ENCODE assay signal across 1 cellular context in the genomic region with DNA sequence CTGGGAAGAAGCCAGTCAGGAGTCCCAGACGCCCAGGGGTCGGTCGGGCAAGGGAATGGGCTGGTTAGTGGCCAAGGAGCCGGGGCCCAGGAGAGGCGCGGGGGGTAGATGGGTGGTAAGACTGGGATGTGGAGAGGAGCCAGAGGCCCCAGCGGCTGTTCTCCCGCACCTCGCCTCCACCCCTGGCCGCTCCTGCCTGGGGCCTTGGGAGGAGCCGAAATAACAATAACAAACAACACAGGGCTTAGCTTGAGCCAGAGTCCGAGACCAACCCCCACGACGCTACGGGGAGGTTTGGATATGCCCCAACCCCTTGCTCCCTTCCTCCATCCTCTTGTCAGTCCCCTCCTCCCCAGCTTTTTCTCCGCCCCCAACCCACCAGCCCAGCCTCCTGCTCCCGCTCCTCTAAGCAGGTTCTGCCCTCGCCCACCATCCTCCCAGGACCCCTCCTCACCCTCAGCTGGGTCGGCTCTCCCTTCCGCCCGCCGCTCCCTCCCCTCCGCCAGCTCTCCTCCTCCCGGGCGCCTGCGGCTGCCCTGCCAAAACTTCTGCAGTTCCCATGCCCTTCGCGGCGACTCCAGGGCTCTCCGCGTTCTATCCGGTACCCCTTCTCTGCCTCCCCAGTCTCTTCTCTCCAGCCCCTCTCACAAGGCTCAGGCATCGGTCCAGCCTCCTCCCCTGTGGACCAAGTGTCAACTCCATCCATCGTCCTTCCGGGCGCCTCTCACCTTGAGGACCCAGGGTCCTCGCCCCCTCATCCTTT.
TF ChIP-seq lines count a peak whose summit lies in the region.

No MANE protein-coding gene starts in this region.

TF ChIP-seq in H1, 55 proteins besides CTCF, POLR2A, EP300 and RAD21:
- TF ChIP-seq KDM4A (IDR thresholded peaks at IDR 0.05; ENCODE audit: low read depth, low read length, severe bottlenecking) (peak; percentile 79), TAF7 (optimal IDR thresholded peaks at IDR 0.05; ENCODE audit: borderline replicate concordance, low read depth, low read length) (peak; percentile 34), YY1 (IDR thresholded peaks at IDR 0.05; ENCODE audit: low read depth, low read length) (peak; percentile 20; the same call in 1 of the 2 replicates), CTBP2 (IDR thresholded peaks at IDR 0.05; ENCODE audit: borderline replicate concordance, insufficient read depth, insufficient read length, low read length) (peak; percentile 69), EGR1 (IDR thresholded peaks at IDR 0.05; ENCODE audit: borderline replicate concordance, low read depth, low read length) (peak; percentile 53; the same call in 1 of the 2 replicates), HDAC2 (IDR thresholded peaks at IDR 0.05; ENCODE audit: borderline replicate concordance in 1 of 2, low read depth in 2 of 2, low read length in 2 of 2) (0 out of 4 replicates have a peak, but pooled peaks of 1 of the 2 experiments have one; percentile 1), CEBPB (IDR thresholded peaks at IDR 0.05; ENCODE audit: low read depth, low read length) (no peak), ASH2L (IDR thresholded peaks at IDR 0.05; ENCODE audit: low read length) (peak; percentile 85)
- TF ChIP-seq, protein P1, sequence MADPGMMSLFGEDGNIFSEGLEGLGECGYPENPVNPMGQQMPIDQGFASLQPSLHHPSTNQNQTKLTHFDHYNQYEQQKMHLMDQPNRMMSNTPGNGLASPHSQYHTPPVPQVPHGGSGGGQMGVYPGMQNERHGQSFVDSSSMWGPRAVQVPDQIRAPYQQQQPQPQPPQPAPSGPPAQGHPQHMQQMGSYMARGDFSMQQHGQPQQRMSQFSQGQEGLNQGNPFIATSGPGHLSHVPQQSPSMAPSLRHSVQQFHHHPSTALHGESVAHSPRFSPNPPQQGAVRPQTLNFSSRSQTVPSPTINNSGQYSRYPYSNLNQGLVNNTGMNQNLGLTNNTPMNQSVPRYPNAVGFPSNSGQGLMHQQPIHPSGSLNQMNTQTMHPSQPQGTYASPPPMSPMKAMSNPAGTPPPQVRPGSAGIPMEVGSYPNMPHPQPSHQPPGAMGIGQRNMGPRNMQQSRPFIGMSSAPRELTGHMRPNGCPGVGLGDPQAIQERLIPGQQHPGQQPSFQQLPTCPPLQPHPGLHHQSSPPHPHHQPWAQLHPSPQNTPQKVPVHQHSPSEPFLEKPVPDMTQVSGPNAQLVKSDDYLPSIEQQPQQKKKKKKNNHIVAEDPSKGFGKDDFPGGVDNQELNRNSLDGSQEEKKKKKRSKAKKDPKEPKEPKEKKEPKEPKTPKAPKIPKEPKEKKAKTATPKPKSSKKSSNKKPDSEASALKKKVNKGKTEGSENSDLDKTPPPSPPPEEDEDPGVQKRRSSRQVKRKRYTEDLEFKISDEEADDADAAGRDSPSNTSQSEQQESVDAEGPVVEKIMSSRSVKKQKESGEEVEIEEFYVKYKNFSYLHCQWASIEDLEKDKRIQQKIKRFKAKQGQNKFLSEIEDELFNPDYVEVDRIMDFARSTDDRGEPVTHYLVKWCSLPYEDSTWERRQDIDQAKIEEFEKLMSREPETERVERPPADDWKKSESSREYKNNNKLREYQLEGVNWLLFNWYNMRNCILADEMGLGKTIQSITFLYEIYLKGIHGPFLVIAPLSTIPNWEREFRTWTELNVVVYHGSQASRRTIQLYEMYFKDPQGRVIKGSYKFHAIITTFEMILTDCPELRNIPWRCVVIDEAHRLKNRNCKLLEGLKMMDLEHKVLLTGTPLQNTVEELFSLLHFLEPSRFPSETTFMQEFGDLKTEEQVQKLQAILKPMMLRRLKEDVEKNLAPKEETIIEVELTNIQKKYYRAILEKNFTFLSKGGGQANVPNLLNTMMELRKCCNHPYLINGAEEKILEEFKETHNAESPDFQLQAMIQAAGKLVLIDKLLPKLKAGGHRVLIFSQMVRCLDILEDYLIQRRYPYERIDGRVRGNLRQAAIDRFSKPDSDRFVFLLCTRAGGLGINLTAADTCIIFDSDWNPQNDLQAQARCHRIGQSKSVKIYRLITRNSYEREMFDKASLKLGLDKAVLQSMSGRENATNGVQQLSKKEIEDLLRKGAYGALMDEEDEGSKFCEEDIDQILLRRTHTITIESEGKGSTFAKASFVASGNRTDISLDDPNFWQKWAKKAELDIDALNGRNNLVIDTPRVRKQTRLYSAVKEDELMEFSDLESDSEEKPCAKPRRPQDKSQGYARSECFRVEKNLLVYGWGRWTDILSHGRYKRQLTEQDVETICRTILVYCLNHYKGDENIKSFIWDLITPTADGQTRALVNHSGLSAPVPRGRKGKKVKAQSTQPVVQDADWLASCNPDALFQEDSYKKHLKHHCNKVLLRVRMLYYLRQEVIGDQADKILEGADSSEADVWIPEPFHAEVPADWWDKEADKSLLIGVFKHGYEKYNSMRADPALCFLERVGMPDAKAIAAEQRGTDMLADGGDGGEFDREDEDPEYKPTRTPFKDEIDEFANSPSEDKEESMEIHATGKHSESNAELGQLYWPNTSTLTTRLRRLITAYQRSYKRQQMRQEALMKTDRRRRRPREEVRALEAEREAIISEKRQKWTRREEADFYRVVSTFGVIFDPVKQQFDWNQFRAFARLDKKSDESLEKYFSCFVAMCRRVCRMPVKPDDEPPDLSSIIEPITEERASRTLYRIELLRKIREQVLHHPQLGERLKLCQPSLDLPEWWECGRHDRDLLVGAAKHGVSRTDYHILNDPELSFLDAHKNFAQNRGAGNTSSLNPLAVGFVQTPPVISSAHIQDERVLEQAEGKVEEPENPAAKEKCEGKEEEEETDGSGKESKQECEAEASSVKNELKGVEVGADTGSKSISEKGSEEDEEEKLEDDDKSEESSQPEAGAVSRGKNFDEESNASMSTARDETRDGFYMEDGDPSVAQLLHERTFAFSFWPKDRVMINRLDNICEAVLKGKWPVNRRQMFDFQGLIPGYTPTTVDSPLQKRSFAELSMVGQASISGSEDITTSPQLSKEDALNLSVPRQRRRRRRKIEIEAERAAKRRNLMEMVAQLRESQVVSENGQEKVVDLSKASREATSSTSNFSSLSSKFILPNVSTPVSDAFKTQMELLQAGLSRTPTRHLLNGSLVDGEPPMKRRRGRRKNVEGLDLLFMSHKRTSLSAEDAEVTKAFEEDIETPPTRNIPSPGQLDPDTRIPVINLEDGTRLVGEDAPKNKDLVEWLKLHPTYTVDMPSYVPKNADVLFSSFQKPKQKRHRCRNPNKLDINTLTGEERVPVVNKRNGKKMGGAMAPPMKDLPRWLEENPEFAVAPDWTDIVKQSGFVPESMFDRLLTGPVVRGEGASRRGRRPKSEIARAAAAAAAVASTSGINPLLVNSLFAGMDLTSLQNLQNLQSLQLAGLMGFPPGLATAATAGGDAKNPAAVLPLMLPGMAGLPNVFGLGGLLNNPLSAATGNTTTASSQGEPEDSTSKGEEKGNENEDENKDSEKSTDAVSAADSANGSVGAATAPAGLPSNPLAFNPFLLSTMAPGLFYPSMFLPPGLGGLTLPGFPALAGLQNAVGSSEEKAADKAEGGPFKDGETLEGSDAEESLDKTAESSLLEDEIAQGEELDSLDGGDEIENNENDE (IDR thresholded peaks at IDR 0.05; ENCODE audit: insufficient replicate concordance, low read length): no peak
- TF ChIP-seq, protein P2, sequence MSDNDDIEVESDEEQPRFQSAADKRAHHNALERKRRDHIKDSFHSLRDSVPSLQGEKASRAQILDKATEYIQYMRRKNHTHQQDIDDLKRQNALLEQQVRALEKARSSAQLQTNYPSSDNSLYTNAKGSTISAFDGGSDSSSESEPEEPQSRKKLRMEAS (IDR thresholded peaks at IDR 0.05): peak; percentile 40; the same call in 1 of the 2 replicates
